In genomic region chr18:43031169-43031568, GRCh38 we compare ENCODE assay signal across 23 cellular contexts.
A peak's percentile ranks its signal among the peaks of the same experiment; 100 is the strongest.
DNase-seq lines count a peak whose midpoint lies in the region; ATAC-seq lines count a peak whose summit lies in the region.
"Had no signal": no experiment of that assay in that cellular context is flagged by ENCODE, and none has a peak within 500 bp of the region (broad histone marks: within the 10 kb centered on the region; RNA-seq: fewer than 3 reads in every experiment).

No MANE protein-coding gene starts in this region.

- DNase-seq in M059J (ENCODE audit: low read depth): peak; percentile 47
- peak; percentile 49 for DNase-seq in astrocyte of the hippocampus (ENCODE audit: low read depth, low spot score)
- peak; percentile 19 for DNase-seq in kidney tubule cell (ENCODE audit: low spot score)
- DNase-seq in renal cortical epithelial cell (ENCODE audit: low read depth): peak; percentile 45
- DNase-seq in activated effector memory CD4-positive, alpha-beta T cell treated with anti-CD3 and anti-CD28 coated beads, Interleukin-2, amount 50 U/mL, for 16 hours: no peak
- no peak for DNase-seq in OCI-M2 (lab: John Stamatoyannopoulos, UW; ENCODE audit: unreplicated experiment)
- DNase-seq: 8988T, ACHN, BE2C, Calu3, DND-41, KBM-7, MG63, NCI-H1105 treated with DMSO at 0.1 percent for 48 hours, NCI-H146, NCI-H1930, NCI-H2107, NCI-H524, NCI-H748 treated with DMSO at 0.1 percent for 48 hours, PC-3 had no signal

- ATAC-seq in GM18907 (IDR thresholded peaks at IDR 0.05; ENCODE audit: unreplicated experiment) (no peak), HG03460 (IDR thresholded peaks at IDR 0.05; ENCODE audit: unreplicated experiment) (no peak)
- ATAC-seq: PC-3, Right ventricle myocardium inferior had no signal

Comparison
In these comparisons a context has a peak if more than half of its experiments do, and no peak if none do; other contexts are left out.
1. DNase-seq: peak in M059J (single experiment), astrocyte of the hippocampus (single experiment), kidney tubule cell (single experiment) and renal cortical epithelial cell (single experiment); none in activated effector memory CD4-positive, alpha-beta T cell treated with anti-CD3 and anti-CD28 coated beads, Interleukin-2, amount 50 U/mL, for 16 hours (single experiment) and OCI-M2 (single experiment).